In genomic region chr1:26729633-26730032, GRCh38 we compare ENCODE assay signal across 16 cellular contexts. TPM values are rescaled to one million over a fixed set of nuclear protein-coding genes. Genes with fewer than 3 reads are reported as not detected.
A peak's percentile ranks its signal among the peaks of the same experiment; 100 is the strongest.
DNase-seq lines count a peak whose midpoint lies in the region; ATAC-seq and TF ChIP-seq lines count a peak whose summit lies in the region.
"Had no signal": no experiment of that assay in that cellular context is flagged by ENCODE, and none has a peak within 500 bp of the region (broad histone marks: within the 10 kb centered on the region; RNA-seq: fewer than 3 reads in every experiment).

No MANE protein-coding gene starts in this region.

- H3K9me3 Mint-ChIP-seq in stimulated activated naive CD8-positive, alpha-beta T cell treated with anti-CD3 and anti-CD28 coated beads, Interleukin-15, Interleukin-2, amounts not matched to agents 100 ng/mL and 50 ng/mL, for 24 hours, result no peaks in the 10 kb centered on the region
- H3K9me3 Mint-ChIP-seq in naive thymus-derived CD4-positive, alpha-beta T cell, result no peaks in the 10 kb centered on the region
- H3K9me3 Mint-ChIP-seq: HFFc6 had no signal

- no peak for ATAC-seq in stimulated activated naive CD8-positive, alpha-beta T cell treated with anti-CD3 and anti-CD28 coated beads, Interleukin-15, Interleukin-2, amounts not matched to agents 100 U/mL and 50 U/mL, for 24 hours
- no peak for ATAC-seq in naive thymus-derived CD4-positive, alpha-beta T cell
- no peak for ATAC-seq in GM19452 (IDR thresholded peaks at IDR 0.05; ENCODE audit: unreplicated experiment)
- ATAC-seq: Panc1 had no signal

- H3K4me3 ChIP-seq in naive thymus-derived CD4-positive, alpha-beta T cell (ENCODE audit: low read length), result no peak overlapping the region

- H3K27ac Mint-ChIP-seq in stimulated activated naive CD8-positive, alpha-beta T cell treated with anti-CD3 and anti-CD28 coated beads, Interleukin-15, Interleukin-2, amounts not matched to agents 100 ng/mL and 50 ng/mL, for 24 hours, result peak overlapping the region; percentile 37
- H3K27ac Mint-ChIP-seq in naive thymus-derived CD4-positive, alpha-beta T cell, result peak overlapping the region in 5 of 9 donors; percentile 63 to 84 (median 82)

- CTCF ChIA-PET in naive thymus-derived CD4-positive, alpha-beta T cell (lab: Charles Lee), result interaction anchor here (0.9 to 2.4 kb wide), 4 partner anchors 15 to 60 kb away, joined by 3 to 19 read pairs (median 4); no protein-coding TSS in a partner anchor

- no peak overlapping the region for H3K4me3 Mint-ChIP-seq in stimulated activated naive CD8-positive, alpha-beta T cell treated with anti-CD3 and anti-CD28 coated beads, Interleukin-15, Interleukin-2, amounts not matched to agents 100 ng/mL and 50 ng/mL, for 24 hours
- H3K4me3 Mint-ChIP-seq in naive thymus-derived CD4-positive, alpha-beta T cell, result no peak overlapping the region
- H3K4me3 Mint-ChIP-seq: HFFc6 had no signal

- peaks cover 92% of the 10 kb centered on the region for H3K4me1 Mint-ChIP-seq in stimulated activated naive CD8-positive, alpha-beta T cell treated with anti-CD3 and anti-CD28 coated beads, Interleukin-15, Interleukin-2, amounts not matched to agents 100 ng/mL and 50 ng/mL, for 24 hours (ENCODE audit: low read depth)
- peaks cover 68 to 95% (median 89%) of the 10 kb centered on the region in 7 donors for H3K4me1 Mint-ChIP-seq in naive thymus-derived CD4-positive, alpha-beta T cell

- no peaks in the 10 kb centered on the region for H3K27me3 Mint-ChIP-seq in stimulated activated naive CD8-positive, alpha-beta T cell treated with anti-CD3 and anti-CD28 coated beads, Interleukin-15, Interleukin-2, amounts not matched to agents 100 ng/mL and 50 ng/mL, for 24 hours
- H3K27me3 Mint-ChIP-seq in naive thymus-derived CD4-positive, alpha-beta T cell, result no peaks in the 10 kb centered on the region

- H3K4me1 ChIP-seq in naive thymus-derived CD4-positive, alpha-beta T cell (ENCODE audit: control insufficient read depth in 2 of 2, insufficient read depth in 2 of 2, low read length in 2 of 2), result peaks cover 40 to 49% of the 10 kb centered on the region in 2 donors

- no peak for DNase-seq in stimulated activated naive CD8-positive, alpha-beta T cell treated with anti-CD3 and anti-CD28 coated beads, Interleukin-15, Interleukin-2, amounts not matched to agents 100 U/mL and 50 U/mL, for 24 hours
- DNase-seq in naive thymus-derived CD4-positive, alpha-beta T cell, result no peak
- DNase-seq in cortex of kidney (lab: John Stamatoyannopoulos, UW), result no peak
- DNase-seq in RPMI8226, result no peak
- DNase-seq in stimulated activated CD4-positive, alpha-beta T cell treated with anti-CD3 and anti-CD28 coated beads, Interleukin-4, amount 100 ng/mL, for 1 hour, result no peak
- DNase-seq: Caco-2, HFFc6, KG1, NCI-H1048, NCI-H446, NCI-H748 treated with DMSO at 0.1 percent for 48 hours, Right ventricle myocardium superior had no signal

- intact Hi-C loops in naive thymus-derived CD4-positive, alpha-beta T cell (cut with micrococcal nuclease), result no loop called here

- H3K36me3 ChIP-seq in naive thymus-derived CD4-positive, alpha-beta T cell (ENCODE audit: control insufficient read depth in 2 of 3, insufficient read depth in 3 of 3, low read length in 3 of 3), result peaks cover 17 to 53% (median 26%) of the 10 kb centered on the region in 3 experiments

- no peaks in the 10 kb centered on the region for H3K9me3 ChIP-seq in naive thymus-derived CD4-positive, alpha-beta T cell (ENCODE audit: control insufficient read depth in 2 of 3, low read length in 3 of 3)
- H3K9me3 ChIP-seq: Caco-2 had no signal

- POLR2A ChIA-PET in naive thymus-derived CD4-positive, alpha-beta T cell (lab: Charles Lee), result interaction anchor here (1.6 to 5.6 kb wide), 4 partner anchors 14 to 37 kb away, joined by 4 to 31 read pairs (median 12); partner anchors contain the start of gene ARID1A

- H3K36me3 Mint-ChIP-seq in stimulated activated naive CD8-positive, alpha-beta T cell treated with anti-CD3 and anti-CD28 coated beads, Interleukin-15, Interleukin-2, amounts not matched to agents 100 ng/mL and 50 ng/mL, for 24 hours (ENCODE audit: low read depth), result peaks cover 61% of the 10 kb centered on the region
- H3K36me3 Mint-ChIP-seq in naive thymus-derived CD4-positive, alpha-beta T cell, result peaks cover 4 to 30% (median 23%) of the 10 kb centered on the region in 5 donors

- peak overlapping the region; percentile 80 for H3K27ac ChIP-seq in VCaP
- H3K27ac ChIP-seq in naive thymus-derived CD4-positive, alpha-beta T cell (ENCODE audit: low read depth, low read length), result no peak overlapping the region

- no peaks in the 10 kb centered on the region for H3K27me3 ChIP-seq in naive thymus-derived CD4-positive, alpha-beta T cell (ENCODE audit: control insufficient read depth in 2 of 2, insufficient read depth in 2 of 2, low read length in 2 of 2)

- no peak for TF ChIP-seq CTCF in VCaP (conservative IDR thresholded peaks at IDR 0.05)

RNA-seq across cellular contexts. Expression of gene ARID1A, which starts 33.8 kb away (rescaled TPM):
- 100 to 1,000 TPM; 118 to 148 (median 131) TPM for total RNA-seq in naive thymus-derived CD4-positive, alpha-beta T cell
- 10 to 100 TPM; 22.3 to 26.6 TPM for polyA plus RNA-seq in naive thymus-derived CD4-positive, alpha-beta T cell

RNA-seq across cellular contexts. Expression of gene PIGV, which starts 58.1 kb away (rescaled TPM):
- 10 to 100 TPM in 4 of 5 experiments, 1 to 10 TPM in 1; 8.4 to 17.9 (median 16.7) TPM for total RNA-seq in naive thymus-derived CD4-positive, alpha-beta T cell
- 10 to 100 TPM in 1 of 2 donors, 1 to 10 TPM in 1; 7.0 to 11.3 TPM for polyA plus RNA-seq in naive thymus-derived CD4-positive, alpha-beta T cell
